Comparison of ENCODE assay signal across 18 cellular contexts in genomic region chr1:109759513-109760334, GRCh38. TPM values are rescaled to one million over a fixed set of nuclear protein-coding genes. Genes with fewer than 3 reads are reported as not detected.
DNase-seq lines count a peak whose midpoint lies in the region; ATAC-seq, FAIRE-seq and TF ChIP-seq lines count a peak whose summit lies in the region.
"Had no signal": no experiment of that assay in that cellular context is flagged by ENCODE, and none has a peak within 500 bp of the region (broad histone marks: within the 10 kb centered on the region; RNA-seq: fewer than 3 reads in every experiment).

No MANE protein-coding gene starts in this region.

- peak; percentile 33 for DNase-seq in activated effector memory CD4-positive, alpha-beta T cell treated with anti-CD3 and anti-CD28 coated beads, Interleukin-2, amount 50 U/mL, for 16 hours
- no peak for DNase-seq in activated effector memory CD4-positive, alpha-beta T cell treated with Interleukin-2 at 50 U/mL for 16 hours
- peak; percentile 37 for DNase-seq in SKM-1 (lab: John Stamatoyannopoulos, UW; ENCODE audit: unreplicated experiment)
- DNase-seq in lower lobe of right lung = peak; percentile 42
- DNase-seq in suprapubic skin (ENCODE audit: low spot score in 2 of 2) = peak; percentile 59 to 76
- no peak for DNase-seq in RCC 7860 (ENCODE audit: low spot score)
- DNase-seq in GM10248 (ENCODE audit: extremely low spot score) = no peak
- DNase-seq: CD4-positive, alpha-beta memory T cell; DMS53; mesenchymal stem cell; stimulated activated naive CD4-positive, alpha-beta T cell treated with Interleukin-2 at 50 U/mL for 16 hours had no signal

- no peak for TF ChIP-seq POLR2A in suprapubic skin (IDR thresholded peaks at IDR 0.05)

- WGBS in suprapubic skin = 92% methylated on average over 10 of the region's 11 CpGs

- POLR2A ChIA-PET in GM10248 (lab: Yijun Ruan, JAX) = no interaction called here

- TF ChIP-seq CTCF in lower lobe of right lung (IDR thresholded peaks at IDR 0.05) (no peak), suprapubic skin (IDR thresholded peaks at IDR 0.05) (no peak), GM10248 (IDR thresholded peaks at IDR 0.05; ENCODE audit: control extremely low read depth, extremely low read depth, low read depth, missing control alignments) (no peak)

- no peaks in the 10 kb centered on the region for H3K36me3 ChIP-seq in lower lobe of right lung
- no peaks in the 10 kb centered on the region for H3K36me3 ChIP-seq in suprapubic skin

- H3K27me3 ChIP-seq in lower lobe of right lung (ENCODE audit: low read depth) (no peaks in the 10 kb centered on the region), suprapubic skin (no peaks in the 10 kb centered on the region)
- H3K27me3 ChIP-seq: hepatocyte had no signal

- H3K9me3 ChIP-seq in lower lobe of right lung (no peaks in the 10 kb centered on the region), suprapubic skin (no peaks in the 10 kb centered on the region)

- intact Hi-C loops in lower lobe of right lung (cut with DNase I) = no loop called here

- H3K27ac ChIP-seq in lower lobe of right lung (no peak overlapping the region), suprapubic skin (no peak overlapping the region)
- H3K27ac ChIP-seq: hepatocyte had no signal

- FAIRE-seq in RCC 7860 (lab: Jason Lieb, UNC) = no peak
- FAIRE-seq: colon, endothelial cell of umbilical vein, islet of Langerhans, urothelium cell line had no signal

- CTCF ChIA-PET in GM10248 (lab: Yijun Ruan, JAX) = interaction anchor here (0.6 to 4.3 kb wide), 9 partner anchors 10 to 300 kb away, joined by 3 to 19 read pairs (median 3); partner anchors contain the start of gene AHCYL1

- TF ChIP-seq EP300 in suprapubic skin (IDR thresholded peaks at IDR 0.05) = no peak

- H3K4me3 ChIP-seq in lower lobe of right lung (no peak overlapping the region), suprapubic skin (no peak overlapping the region)
- H3K4me3 ChIP-seq: hepatocyte had no signal

- no peak for ATAC-seq in lower lobe of right lung
- ATAC-seq in HG02571 (IDR thresholded peaks at IDR 0.05; ENCODE audit: unreplicated experiment) = no peak

- H3K4me1 ChIP-seq in lower lobe of right lung (peaks cover 12% of the 10 kb centered on the region), suprapubic skin (peaks cover 8% of the 10 kb centered on the region)

RNA-seq across cellular contexts. Expression of gene EPS8L3, which starts 4.0 kb away (rescaled TPM):
- not detected for total RNA-seq in lower lobe of right lung
- not detected for total RNA-seq in suprapubic skin
- total RNA-seq: CD4-positive, alpha-beta memory T cell; endothelial cell of umbilical vein; RPMI7951 had no signal

RNA-seq across cellular contexts. Expression of gene GSTM3, which starts 18.9 kb away (rescaled TPM):
- total RNA-seq in lower lobe of right lung (18.5 TPM), suprapubic skin (100 to 1,000 TPM in 2 of 4 donors, 10 to 100 TPM in 2; 65.9 to 288 (median 114) TPM)

RNA-seq across cellular contexts. Expression of gene GSTM5, which starts 47.7 kb away (rescaled TPM):
- total RNA-seq in lower lobe of right lung = 11.7 TPM
- total RNA-seq in suprapubic skin = 1 to 10 TPM in 2 of 4 donors, under 1 TPM in 1, not detected in 1; 0.38 to 2.6 (median 1.4) TPM
- total RNA-seq: CD4-positive, alpha-beta memory T cell had no signal

Comparison
In these comparisons a context has a peak if more than half of its experiments do, and no peak if none do; other contexts are left out.
1. DNase-seq: peak in activated effector memory CD4-positive, alpha-beta T cell treated with anti-CD3 and anti-CD28 coated beads, Interleukin-2, amount 50 U/mL, for 16 hours (single experiment), SKM-1 (single experiment), lower lobe of right lung (single experiment) and suprapubic skin (2 of 2); none in activated effector memory CD4-positive, alpha-beta T cell treated with Interleukin-2 at 50 U/mL for 16 hours (single experiment), RCC 7860 (single experiment) and GM10248 (single experiment).